ENCODE assay signal across 8 cellular contexts in the genomic region with DNA sequence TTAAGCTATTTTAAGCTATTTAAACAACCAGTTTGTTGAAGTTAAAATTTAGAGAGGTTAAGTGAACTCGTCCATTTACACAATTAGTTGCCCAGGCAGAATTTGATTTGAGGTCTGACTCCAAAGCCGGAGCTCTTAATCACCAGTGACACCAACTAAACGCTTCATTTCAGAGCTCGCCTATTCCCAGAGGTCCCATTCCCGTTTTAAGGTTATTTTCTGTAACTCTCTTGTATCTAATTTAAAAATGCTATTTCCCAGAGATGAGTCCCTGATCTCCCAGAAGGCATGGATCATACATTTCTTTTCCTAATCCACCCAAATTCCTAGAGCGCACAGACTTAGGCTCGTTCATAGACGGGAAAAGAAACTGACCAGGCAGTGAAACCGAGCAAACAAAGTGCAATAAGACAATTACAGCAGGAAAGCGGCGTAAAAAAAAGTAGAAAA. TPM values are rescaled to one million over a fixed set of nuclear protein-coding genes. Genes with fewer than 3 reads are reported as not detected.
A peak's percentile ranks its signal among the peaks of the same experiment; 100 is the strongest.
DNase-seq lines count a peak whose midpoint lies in the region; ATAC-seq and TF ChIP-seq lines count a peak whose summit lies in the region.

No MANE protein-coding gene starts in this region.

- H3K4me1 ChIP-seq in prostate gland (replicated peaks) = no peaks in the 10 kb centered on the region

- POLR2A ChIA-PET in T-cell (lab: Charles Lee) = interaction anchor here in 1 of 2 donors (0.7 to 1.4 kb wide), 2 partner anchors 32 to 75 kb away, joined by 3 read pairs; no protein-coding TSS in a partner anchor

- TF ChIP-seq POLR2A in prostate gland (IDR thresholded peaks at IDR 0.05) = no peak

- DNase-seq in T-cell = no peak
- DNase-seq in foreskin fibroblast = no peak
- DNase-seq in prostate gland (ENCODE audit: low spot score) = no peak
- DNase-seq in stimulated activated CD4-positive, alpha-beta T cell treated with anti-CD3 and anti-CD28 coated beads, Interleukin-1b, Interleukin-23, amount 100 ng/mL, for 48 hours = no peak
- no peak for DNase-seq in cerebellar nuclear complex (lab: John Stamatoyannopoulos, UW)
- DNase-seq in mucosa of gallbladder (ENCODE audit: low spot score) = no peak

- H3K9me3 ChIP-seq in prostate gland = no peaks in the 10 kb centered on the region

- 27% methylated on average over 11 of the region's 11 CpGs for WGBS in prostate gland

- H3K27me3 Mint-ChIP-seq in T-cell = no peaks in the 10 kb centered on the region

- H3K36me3 ChIP-seq in prostate gland = no peaks in the 10 kb centered on the region

- no peak for ATAC-seq in T-cell (replicated peaks in 1 of 4)
- ATAC-seq in activated CD4-positive, CD25-positive, alpha-beta regulatory T cell treated with anti-CD3 and anti-CD28 coated beads, Interleukin-2, amount 50 U/mL, for 24 hours = no peak

- no peaks in the 10 kb centered on the region for H3K27me3 ChIP-seq in prostate gland (replicated peaks; ENCODE audit: insufficient read depth)

- TF ChIP-seq CTCF in foreskin fibroblast (IDR thresholded peaks at IDR 0.05; ENCODE audit: low read depth, low read length) = no peak
- TF ChIP-seq CTCF in prostate gland (IDR thresholded peaks at IDR 0.05) = no peak

- no peaks in the 10 kb centered on the region for H3K36me3 Mint-ChIP-seq in T-cell

- H3K4me3 ChIP-seq in GM08714 (ENCODE audit: low read length) (peak overlapping the region; percentile 79), foreskin fibroblast (ENCODE audit: low read depth in 1 of 2, low read length in 2 of 2) (peak overlapping the region; percentile 51 to 76), prostate gland (peak overlapping the region; percentile 66 to 75)

- CTCF ChIA-PET in T-cell (lab: Charles Lee) = interaction anchor here in 1 of 2 donors (0.8 to 4.4 kb wide), 5 partner anchors 9 to 1143 kb away, joined by 3 to 25 read pairs (median 4); no protein-coding TSS in a partner anchor

- peaks cover 31 to 62% (median 44%) of the 10 kb centered on the region in 3 donors for H3K4me1 Mint-ChIP-seq in T-cell

- H3K4me3 Mint-ChIP-seq in T-cell = peak overlapping the region; percentile 88 to 94 (median 91)

- H3K27ac ChIP-seq in prostate gland = peak overlapping the region; percentile 84 to 90

- H3K27ac Mint-ChIP-seq in T-cell = peak overlapping the region; percentile 91 to 93

- no peaks in the 10 kb centered on the region for H3K9me3 Mint-ChIP-seq in T-cell

- intact Hi-C loops in prostate gland (cut with DNase I) = no loop called here

RNA-seq across cellular contexts. Expression of a gene that starts 0.9 kb away (rescaled TPM):
- total RNA-seq in T-cell (10 to 100 TPM; 16.0 to 31.3 (median 22.4) TPM), prostate gland (10 to 100 TPM; 25.4 to 46.3 TPM), mucosa of gallbladder (31.7 TPM)
